17 cellular contexts compared by ENCODE assay signal in the genomic region with DNA sequence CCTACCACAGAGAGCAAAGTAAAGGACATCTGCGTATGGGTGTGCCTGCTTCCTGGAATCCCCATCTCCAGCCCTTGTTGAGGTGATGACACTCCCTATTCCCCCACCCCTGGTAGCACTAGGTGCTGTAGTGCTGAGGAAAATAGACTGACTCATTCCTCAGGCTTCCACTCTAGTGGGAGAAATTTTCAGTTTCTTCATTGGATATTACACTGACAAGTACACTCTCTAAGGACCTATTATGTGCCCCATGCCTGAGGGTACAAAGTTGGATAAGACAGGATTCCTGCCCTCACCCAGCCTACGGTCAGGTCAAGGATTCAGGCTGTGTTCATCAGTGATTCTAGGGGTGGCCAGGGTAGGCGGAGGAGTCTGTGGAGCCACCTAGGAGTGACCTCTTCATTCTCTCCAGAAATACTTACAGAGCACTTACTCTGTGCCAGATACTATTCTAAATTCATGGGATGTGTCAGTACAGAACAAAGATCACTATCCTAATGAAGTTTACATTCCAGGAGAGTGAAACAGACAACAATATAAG. TPM values are rescaled to one million over a fixed set of nuclear protein-coding genes. Genes with fewer than 3 reads are reported as not detected.
DNase-seq lines count a peak whose midpoint lies in the region; ATAC-seq, FAIRE-seq and TF ChIP-seq lines count a peak whose summit lies in the region.
"Had no signal": no experiment of that assay in that cellular context is flagged by ENCODE, and none has a peak within 500 bp of the region (broad histone marks: within the 10 kb centered on the region; RNA-seq: fewer than 3 reads in every experiment).

No MANE protein-coding gene starts in this region.

- H4K20me1 ChIP-seq in K562 (replicated peaks; ENCODE audit: control insufficient read depth, insufficient read depth, low read length), result no peaks in the 10 kb centered on the region

- H3K4me3 Mint-ChIP-seq in activated CD4-positive, alpha-beta T cell treated with anti-CD3 and anti-CD28 coated beads, Interleukin-2, amount 10 ng/mL, durations not matched to agents 24 days and 14 days, result peak overlapping the region; percentile 5
- H3K4me3 Mint-ChIP-seq: activated B cell treated with CpG ODN at 0.5 μM for 24 hours had no signal

- CTCF ChIA-PET in K562 (lab: Yijun Ruan, JAX; ENCODE audit: low intra/inter-chr PET ratio), result interaction anchor here (0.7 kb wide), 1 partner anchor 395 kb away, joined by 3 read pairs; no protein-coding TSS in a partner anchor

- POLR2A ChIA-PET in K562 (lab: Yijun Ruan, JAX), result interaction anchor here (0.9 kb wide), 1 partner anchor 14 kb away, joined by 3 read pairs; no protein-coding TSS in a partner anchor

- H3K9ac ChIP-seq in K562 (ENCODE audit: insufficient read depth in 1 of 2, low read depth in 2 of 2, low read length in 2 of 2), result no peak overlapping the region; a peak in 1 of 4 replicates

- H3K9me3 ChIP-seq in K562 (replicated peaks; ENCODE audit: control insufficient read depth, insufficient read depth, low read depth, low read length), result no peaks in the 10 kb centered on the region

- 0 out of 2 replicates have a peak overlapping the region, but pooled peaks have one; percentile 1 for H3K4me2 ChIP-seq in K562 (ENCODE audit: insufficient read depth, low read length)

- TF ChIP-seq POLR2A in K562 (conservative IDR thresholded peaks at IDR 0.05), result no peak

- peaks cover 32% of the 10 kb centered on the region for H3K4me1 Mint-ChIP-seq in activated CD4-positive, alpha-beta T cell treated with anti-CD3 and anti-CD28 coated beads, Interleukin-2, amount 10 ng/mL, durations not matched to agents 24 days and 14 days

- peaks cover 15% of the 10 kb centered on the region for H3K36me3 Mint-ChIP-seq in activated CD4-positive, alpha-beta T cell treated with anti-CD3 and anti-CD28 coated beads, Interleukin-2, amount 10 ng/mL, durations not matched to agents 24 days and 14 days (ENCODE audit: low read depth)

- intact Hi-C loops in activated CD4-positive, alpha-beta T cell treated with anti-CD3 and anti-CD28 coated beads, Interleukin-2, amount 10 ng/mL, durations not matched to agents 24 days and 14 days (cut with micrococcal nuclease), result no loop called here
- intact Hi-C loops in K562 (cut with micrococcal nuclease), result no loop called here

- H3K79me2 ChIP-seq in K562 (ENCODE audit: control insufficient read depth, insufficient read depth, low read length), result peaks cover 24% of the 10 kb centered on the region

- no peak for DNase-seq in activated CD4-positive, alpha-beta T cell treated with anti-CD3 and anti-CD28 coated beads, Interleukin-2, amount 10 ng/mL, durations not matched to agents 24 days and 14 days
- DNase-seq in activated CD4-positive, alpha-beta T cell treated with anti-CD3 and anti-CD28 coated beads, Interleukin-2, amount 50 U/mL, for 1 hour, result no peak
- DNase-seq in HT1080 (ENCODE audit: low read depth), result peak; percentile 37
- peak in 1 of 4 experiments; percentile 46 for DNase-seq in K562 (ENCODE audit: extremely low read depth in 1 of 4, low spot score in 3 of 4)
- peak; percentile 42 for DNase-seq in renal cortical epithelial cell (ENCODE audit: low read depth)
- DNase-seq in SIG-M5 (lab: John Stamatoyannopoulos, UW), result no peak
- DNase-seq in retina, result no peak
- no peak for DNase-seq in ureter (ENCODE audit: low spot score)
- DNase-seq: 8988T; activated B cell treated with CpG ODN at 0.5 μM for 24 hours; activated CD8-positive, alpha-beta memory T cell treated with anti-CD3 and anti-CD28 coated beads, Interleukin-2, amount 50 U/mL, for 4 hours; head of caudate nucleus; NCI-H2081 treated with DMSO at 0.1 percent for 48 hours; NCI-H526 treated with DMSO at 0.1 percent for 48 hours; stimulated activated CD4-positive, alpha-beta T cell treated with anti-CD3 and anti-CD28 coated beads, Interleukin-12 subunit alpha, Interleukin-12 subunit beta, amount 100 ng/mL, for 4 hours; SW 1271 had no signal

- H3K4me1 ChIP-seq in K562 (replicated peaks in 1 of 2; ENCODE audit: control insufficient read depth in 2 of 2, insufficient read depth in 2 of 2, low read length in 2 of 2), result peaks cover 24 to 34% of the 10 kb centered on the region in 2 experiments; a peak in 4 of 5 replicates

- no peak overlapping the region for H2AFZ ChIP-seq in K562 (ENCODE audit: low read depth, low read length)

- no peak for TF ChIP-seq CTCF in K562 (IDR thresholded peaks at IDR 0.05 in 2 of 3, conservative IDR thresholded peaks at IDR 0.05 in 1 of 3; ENCODE audit: insufficient read depth in 2 of 3, low read depth in 1 of 3, low read length in 3 of 3)

- TF ChIP-seq RAD21 in K562 (CRISPR knock-in tag; conservative IDR thresholded peaks at IDR 0.05 in 1 of 2, IDR thresholded peaks at IDR 0.05 in 1 of 2), result no peak

- no peak overlapping the region for H3K27ac Mint-ChIP-seq in activated CD4-positive, alpha-beta T cell treated with anti-CD3 and anti-CD28 coated beads, Interleukin-2, amount 10 ng/mL, durations not matched to agents 24 days and 14 days
- H3K27ac Mint-ChIP-seq: activated B cell treated with CpG ODN at 0.5 μM for 24 hours had no signal

- no peak overlapping the region for H3K27ac ChIP-seq in K562 (ENCODE audit: extremely low read depth, low read depth, low read length)
- H3K27ac ChIP-seq: coronary artery had no signal

- 55% methylated on average over 3 of the region's 3 CpGs for WGBS in K562 (ENCODE audit: insufficient coverage, low coverage, missing lambda C conversion rate)

- no TSS peak for BruUV-seq in K562 (replicated peaks; lab: Mats Ljungman, UMichigan)

- in situ Hi-C loops in K562 (cut with MboI), result loop anchor here (10.0 kb wide), 1 partner anchor 267 kb away; no protein-coding TSS in a partner anchor

- ATAC-seq in K562, result no peak

- no peaks in the 10 kb centered on the region for H3K27me3 Mint-ChIP-seq in activated CD4-positive, alpha-beta T cell treated with anti-CD3 and anti-CD28 coated beads, Interleukin-2, amount 10 ng/mL, durations not matched to agents 24 days and 14 days
- H3K27me3 Mint-ChIP-seq: activated B cell treated with CpG ODN at 0.5 μM for 24 hours had no signal

- TF ChIP-seq EP300 in K562 (IDR thresholded peaks at IDR 0.05; ENCODE audit: low read length), result no peak

- H3K27me3 ChIP-seq in K562 (ENCODE audit: control insufficient read depth in 2 of 2, insufficient read depth in 2 of 2, low read length in 2 of 2), result no peaks in the 10 kb centered on the region; a peak in 1 of 5 replicates

- H3K9me1 ChIP-seq in K562 (ENCODE audit: control insufficient read depth, insufficient read depth, low read length), result no peaks in the 10 kb centered on the region

- no peak for FAIRE-seq in K562 (lab: Jason Lieb, UNC)

- H3K36me3 ChIP-seq in K562 (ENCODE audit: control insufficient read depth, insufficient read depth, low read length), result no peaks in the 10 kb centered on the region

- H3K9me3 Mint-ChIP-seq in activated CD4-positive, alpha-beta T cell treated with anti-CD3 and anti-CD28 coated beads, Interleukin-2, amount 10 ng/mL, durations not matched to agents 24 days and 14 days, result no peaks in the 10 kb centered on the region
- H3K9me3 Mint-ChIP-seq: activated B cell treated with CpG ODN at 0.5 μM for 24 hours had no signal

- no peak overlapping the region for H3K4me3 ChIP-seq in K562
- H3K4me3 ChIP-seq: coronary artery had no signal

RNA-seq across cellular contexts. Expression of gene ZC3H7A, which starts 4.5 kb away (rescaled TPM):
- 58.3 and 64.1 TPM in 2 replicates for total RNA-seq in activated CD4-positive, alpha-beta T cell treated with anti-CD3 and anti-CD28 coated beads, Interleukin-2, amount 10 ng/mL, durations not matched to agents 24 days and 14 days
- total RNA-seq in HT1080 (2014; rRNA removed; shearing (Covaris generic)), result 20.9 and 35.3 TPM in 2 replicates
- 45.2 and 50.0 TPM in 2 replicates for polyA plus RNA-seq in HT1080 (2015; cell fraction: cytosol; rRNA removed)
- polyA plus RNA-seq in HT1080 (2015; cell fraction: nucleus; rRNA removed), result 122 and 130 TPM in 2 replicates
- total RNA-seq in K562 (2011; cell fraction: chromatin; rRNA removed; ENCODE audit: low replicate concordance), result 92.3 and 244 TPM in 2 replicates
- 39.2 and 47.5 TPM in 2 replicates for total RNA-seq in K562 (2011; cell fraction: nucleolus; rRNA removed)
- total RNA-seq in K562 (2011; cell fraction: nucleoplasm; rRNA removed), result 76.0 and 89.8 TPM in 2 replicates
- 19.8 and 21.7 TPM in 2 replicates for total RNA-seq in K562 (2014; rRNA removed)
- 23.7 and 27.1 TPM in 2 replicates for total RNA-seq in K562 (2014; rRNA removed; fragmentation: Illumina TruSeq; extraction: Trizol)
- 26.4 and 28.2 TPM in 2 replicates for total RNA-seq in K562 (2015; rRNA removed; fragmentation: Illumina TruSeq; extraction: Trizol)
- 37.1 and 39.4 TPM in 2 replicates for total RNA-seq in K562 (2021)
- polyA plus RNA-seq in K562 (2011; rRNA removed), result 30.7 and 31.3 TPM in 2 replicates
- polyA plus RNA-seq in K562 (2011; cell fraction: cytosol; rRNA removed), result 12.1 and 24.5 TPM in 2 replicates
- 63.0 and 102 TPM in 2 replicates for polyA plus RNA-seq in K562 (2011; cell fraction: nucleus; rRNA removed)
- polyA plus RNA-seq in K562 (2012), result 26.6 and 30.4 TPM in 2 replicates
- 40.0 and 49.1 TPM in 2 replicates for polyA plus RNA-seq in K562 (2014; fragmentation: Illumina TruSeq; extraction: Trizol)
- polyA plus RNA-seq in K562 (2014; fragmentation: Nextera tagmentation; extraction: Ambion mirVana), result 10 to 100 TPM; 22.5 to 23.1 TPM
- polyA plus RNA-seq in K562 (2014; rRNA removed), result 26.0 and 35.8 TPM in 2 replicates
- polyA minus RNA-seq in K562 (2011; rRNA and poly(A)+ RNA removed), result 29.4 and 36.0 TPM in 2 replicates
- 13.3 and 17.7 TPM in 2 replicates for polyA minus RNA-seq in K562 (2011; cell fraction: cytosol; rRNA and poly(A)+ RNA removed)
- 19.3 and 44.3 TPM in 2 replicates for polyA minus RNA-seq in K562 (2011; cell fraction: nucleus; rRNA and poly(A)+ RNA removed)
- 34.2 and 77.0 TPM in 2 replicates for total RNA-seq in renal cortical epithelial cell
- 64.1 TPM for total RNA-seq in ureter

RNA-seq across cellular contexts. Expression of gene RSL1D1, which starts 49.8 kb away (rescaled TPM):
- total RNA-seq in activated CD4-positive, alpha-beta T cell treated with anti-CD3 and anti-CD28 coated beads, Interleukin-2, amount 10 ng/mL, durations not matched to agents 24 days and 14 days, result 375 and 379 TPM in 2 replicates
- total RNA-seq in HT1080 (2014; rRNA removed; shearing (Covaris generic)), result 196 and 208 TPM in 2 replicates
- 282 and 335 TPM in 2 replicates for polyA plus RNA-seq in HT1080 (2015; cell fraction: cytosol; rRNA removed)
- polyA plus RNA-seq in HT1080 (2015; cell fraction: nucleus; rRNA removed), result 248 and 255 TPM in 2 replicates
- total RNA-seq in K562 (2011; cell fraction: chromatin; rRNA removed; ENCODE audit: low replicate concordance), result 42.4 and 101 TPM in 2 replicates
- 21.6 and 23.8 TPM in 2 replicates for total RNA-seq in K562 (2011; cell fraction: nucleolus; rRNA removed)
- total RNA-seq in K562 (2011; cell fraction: nucleoplasm; rRNA removed), result 42.6 and 45.0 TPM in 2 replicates
- total RNA-seq in K562 (2014; rRNA removed), result 259 and 349 TPM in 2 replicates
- total RNA-seq in K562 (2014; rRNA removed; fragmentation: Illumina TruSeq; extraction: Trizol), result 418 and 492 TPM in 2 replicates
- total RNA-seq in K562 (2015; rRNA removed; fragmentation: Illumina TruSeq; extraction: Trizol), result 374 and 403 TPM in 2 replicates
- total RNA-seq in K562 (2021), result 254 and 259 TPM in 2 replicates
- 169 and 299 TPM in 2 replicates for polyA plus RNA-seq in K562 (2011; rRNA removed)
- polyA plus RNA-seq in K562 (2011; cell fraction: cytosol; rRNA removed), result 28.7 and 70.6 TPM in 2 replicates
- 9.9 and 15.9 TPM in 2 replicates for polyA plus RNA-seq in K562 (2011; cell fraction: nucleus; rRNA removed)
- polyA plus RNA-seq in K562 (2012), result 271 and 287 TPM in 2 replicates
- polyA plus RNA-seq in K562 (2014; fragmentation: Illumina TruSeq; extraction: Trizol), result 598 and 753 TPM in 2 replicates
- polyA plus RNA-seq in K562 (2014; fragmentation: Nextera tagmentation; extraction: Ambion mirVana), result 100 to 1,000 TPM; 373 to 662 TPM
- polyA plus RNA-seq in K562 (2014; rRNA removed), result 240 and 316 TPM in 2 replicates
- 215 and 235 TPM in 2 replicates for polyA minus RNA-seq in K562 (2011; rRNA and poly(A)+ RNA removed)
- polyA minus RNA-seq in K562 (2011; cell fraction: cytosol; rRNA and poly(A)+ RNA removed), result 129 and 176 TPM in 2 replicates
- polyA minus RNA-seq in K562 (2011; cell fraction: nucleus; rRNA and poly(A)+ RNA removed), result 19.4 and 36.3 TPM in 2 replicates
- total RNA-seq in renal cortical epithelial cell, result 92.6 and 173 TPM in 2 replicates
- 170 TPM for total RNA-seq in ureter

RNA-seq across cellular contexts. Expression of gene TXNDC11, which starts 58.9 kb away (rescaled TPM):
- 41.7 and 43.6 TPM in 2 replicates for total RNA-seq in activated CD4-positive, alpha-beta T cell treated with anti-CD3 and anti-CD28 coated beads, Interleukin-2, amount 10 ng/mL, durations not matched to agents 24 days and 14 days
- total RNA-seq in HT1080 (2014; rRNA removed; shearing (Covaris generic)), result 31.8 and 37.2 TPM in 2 replicates
- polyA plus RNA-seq in HT1080 (2015; cell fraction: cytosol; rRNA removed), result 32.5 and 33.5 TPM in 2 replicates
- 23.3 and 24.3 TPM in 2 replicates for polyA plus RNA-seq in HT1080 (2015; cell fraction: nucleus; rRNA removed)
- 65.0 and 78.1 TPM in 2 replicates for total RNA-seq in K562 (2011; cell fraction: chromatin; rRNA removed; ENCODE audit: low replicate concordance)
- total RNA-seq in K562 (2011; cell fraction: nucleolus; rRNA removed), result 60.9 and 64.0 TPM in 2 replicates
- 65.3 and 87.2 TPM in 2 replicates for total RNA-seq in K562 (2011; cell fraction: nucleoplasm; rRNA removed)
- total RNA-seq in K562 (2014; rRNA removed), result 26.2 and 32.9 TPM in 2 replicates
- total RNA-seq in K562 (2014; rRNA removed; fragmentation: Illumina TruSeq; extraction: Trizol), result 17.8 TPM in 2 replicates
- total RNA-seq in K562 (2015; rRNA removed; fragmentation: Illumina TruSeq; extraction: Trizol), result 28.2 and 28.6 TPM in 2 replicates
- 25.4 and 26.2 TPM in 2 replicates for total RNA-seq in K562 (2021)
- polyA plus RNA-seq in K562 (2011; rRNA removed), result 32.6 and 35.8 TPM in 2 replicates
- 40.2 and 47.6 TPM in 2 replicates for polyA plus RNA-seq in K562 (2011; cell fraction: cytosol; rRNA removed)
- polyA plus RNA-seq in K562 (2011; cell fraction: nucleus; rRNA removed), result 36.3 and 37.9 TPM in 2 replicates
- polyA plus RNA-seq in K562 (2012), result 18.8 and 43.5 TPM in 2 replicates
- polyA plus RNA-seq in K562 (2014; fragmentation: Illumina TruSeq; extraction: Trizol), result 27.7 and 29.2 TPM in 2 replicates
- polyA plus RNA-seq in K562 (2014; fragmentation: Nextera tagmentation; extraction: Ambion mirVana), result 1 to 10 TPM in 1 of 2 experiments, under 1 TPM in 1; 0.66 to 2.3 TPM
- 22.2 and 32.3 TPM in 2 replicates for polyA plus RNA-seq in K562 (2014; rRNA removed)
- polyA minus RNA-seq in K562 (2011; rRNA and poly(A)+ RNA removed), result 30.8 and 36.2 TPM in 2 replicates
- 13.2 and 22.6 TPM in 2 replicates for polyA minus RNA-seq in K562 (2011; cell fraction: cytosol; rRNA and poly(A)+ RNA removed)
- polyA minus RNA-seq in K562 (2011; cell fraction: nucleus; rRNA and poly(A)+ RNA removed), result 14.3 and 22.9 TPM in 2 replicates
- total RNA-seq in renal cortical epithelial cell, result 38.3 and 47.9 TPM in 2 replicates
- 49.9 TPM for total RNA-seq in ureter

Comparison
In these comparisons a context has a peak if more than half of its experiments do, and no peak if none do; other contexts are left out.
1. DNase-seq: peak in HT1080 (single experiment) and renal cortical epithelial cell (single experiment); none in activated CD4-positive, alpha-beta T cell treated with anti-CD3 and anti-CD28 coated beads, Interleukin-2, amount 10 ng/mL, durations not matched to agents 24 days and 14 days (single experiment), activated CD4-positive, alpha-beta T cell treated with anti-CD3 and anti-CD28 coated beads, Interleukin-2, amount 50 U/mL, for 1 hour (single experiment), SIG-M5 (single experiment), retina (single experiment) and ureter (single experiment).